ENCODE assay signal across 1 cellular context in genomic region chr16:561957-562938, GRCh38.
A peak's percentile ranks its signal among the peaks of the same experiment; 100 is the strongest.
TF ChIP-seq lines count a peak whose summit lies in the region.

No MANE protein-coding gene starts in this region.

TF ChIP-seq in K562, 482 proteins besides CTCF, POLR2A, EP300 and RAD21 (continued from another document):
- TF ChIP-seq MLLT1 (IDR thresholded peaks at IDR 0.05), result no peak
- no peak for TF ChIP-seq ZNF384 (IDR thresholded peaks at IDR 0.05; ENCODE audit: low read depth, low read length)
- TF ChIP-seq ETV5 (CRISPR knock-in tag; IDR thresholded peaks at IDR 0.05; ENCODE audit: low read depth), result no peak
- no peak for TF ChIP-seq ZBTB11 (CRISPR knock-in tag; IDR thresholded peaks at IDR 0.05)
- TF ChIP-seq ZNF764 (CRISPR knock-in tag; IDR thresholded peaks at IDR 0.05; ENCODE audit: low read depth), result no peak
- 0 out of 2 replicates have a peak, but pooled peaks have one; percentile 27 for TF ChIP-seq FOXP1 (CRISPR knock-in tag; IDR thresholded peaks at IDR 0.05)
- no peak for TF ChIP-seq ZKSCAN1 (IDR thresholded peaks at IDR 0.05; ENCODE audit: low read depth, low read length)
- no peak for TF ChIP-seq ZMIZ1 (IDR thresholded peaks at IDR 0.05; ENCODE audit: low read depth in 2 of 2, low read length in 2 of 2)
